ENCODE assay signal across 31 cellular contexts in genomic region chr13:112326821-112327370, GRCh38. TPM values are rescaled to one million over a fixed set of nuclear protein-coding genes. Genes with fewer than 3 reads are reported as not detected.
"Had no signal": no experiment of that assay in that cellular context is flagged by ENCODE, and none has a peak within 500 bp of the region (broad histone marks: within the 10 kb centered on the region; RNA-seq: fewer than 3 reads in every experiment).

No MANE protein-coding gene starts in this region.

- H3K4me3 ChIP-seq: esophagus squamous epithelium, gastroesophageal sphincter had no signal

- H3K27ac ChIP-seq: brain microvascular endothelial cell, esophagus squamous epithelium, gastroesophageal sphincter, WERI-Rb-1 had no signal

- DNase-seq: activated B cell treated with CpG ODN at 0.5 μM for 24 hours; activated CD4-positive, alpha-beta T cell treated with anti-CD3 and anti-CD28 coated beads for 48 hours; activated CD4-positive, alpha-beta T cell treated with anti-CD3 and anti-CD28 coated beads, Interleukin-2, amount 50 U/mL, for 1 hour; activated CD4-positive, alpha-beta T cell treated with anti-CD3 and anti-CD28 coated beads, Interleukin-2, amount 50 U/mL, for 48 hours; activated CD8-positive, alpha-beta memory T cell treated with anti-CD3 and anti-CD28 coated beads for 24 hours; activated CD8-positive, alpha-beta T cell treated with anti-CD3 and anti-CD28 coated beads for 36 hours; activated effector memory CD4-positive, alpha-beta T cell treated with Interleukin-2 at 50 U/mL for 16 hours; activated gamma-delta T cell treated with Interleukin-2 at 50 U/mL for 16 hours; activated naive CD4-positive, alpha-beta T cell treated with anti-CD3 and anti-CD28 coated beads, Interleukin-2, amount 50 U/mL, for 16 hours; activated naive CD4-positive, alpha-beta T cell treated with Interleukin-2 at 50 U/mL for 16 hours; activated T-cell treated with anti-CD3 and anti-CD28 coated beads, Interleukin-2, amount 50 U/mL, for 4 hours; amniotic stem cell; brain microvascular endothelial cell; cortex of kidney; dermis blood vessel endothelial cell; effector CD4-positive, alpha-beta T cell; effector memory CD8-positive, alpha-beta T cell; esophagus squamous epithelium; foreskin melanocyte; T-cell; T1000; WERI-Rb-1 had no signal

RNA-seq across cellular contexts. Expression of gene SPACA7, which starts 49.3 kb away (rescaled TPM):
- total RNA-seq: activated B cell treated with CpG ODN at 0.5 μM for 24 hours; activated CD8-positive, alpha-beta T cell treated with anti-CD3 and anti-CD28 coated beads for 36 hours; activated T-cell treated with anti-CD3 and anti-CD28 coated beads, Interleukin-2, amount 50 U/mL, for 4 hours; activated T-helper 17 cell treated with anti-CD3 and anti-CD28 coated beads, Interleukin-2, amount 50 U/mL, for 72 hours; astrocyte; bronchial epithelial cell; cardiac septum; cerebellum; dermis blood vessel endothelial cell; esophagus squamous epithelium; fibroblast of lung; fibroblast of villous mesenchyme; gastroesophageal sphincter; glomerular endothelial cell; T-cell had no signal
